Comparison of ENCODE assay signal across 10 cellular contexts in the genomic region with DNA sequence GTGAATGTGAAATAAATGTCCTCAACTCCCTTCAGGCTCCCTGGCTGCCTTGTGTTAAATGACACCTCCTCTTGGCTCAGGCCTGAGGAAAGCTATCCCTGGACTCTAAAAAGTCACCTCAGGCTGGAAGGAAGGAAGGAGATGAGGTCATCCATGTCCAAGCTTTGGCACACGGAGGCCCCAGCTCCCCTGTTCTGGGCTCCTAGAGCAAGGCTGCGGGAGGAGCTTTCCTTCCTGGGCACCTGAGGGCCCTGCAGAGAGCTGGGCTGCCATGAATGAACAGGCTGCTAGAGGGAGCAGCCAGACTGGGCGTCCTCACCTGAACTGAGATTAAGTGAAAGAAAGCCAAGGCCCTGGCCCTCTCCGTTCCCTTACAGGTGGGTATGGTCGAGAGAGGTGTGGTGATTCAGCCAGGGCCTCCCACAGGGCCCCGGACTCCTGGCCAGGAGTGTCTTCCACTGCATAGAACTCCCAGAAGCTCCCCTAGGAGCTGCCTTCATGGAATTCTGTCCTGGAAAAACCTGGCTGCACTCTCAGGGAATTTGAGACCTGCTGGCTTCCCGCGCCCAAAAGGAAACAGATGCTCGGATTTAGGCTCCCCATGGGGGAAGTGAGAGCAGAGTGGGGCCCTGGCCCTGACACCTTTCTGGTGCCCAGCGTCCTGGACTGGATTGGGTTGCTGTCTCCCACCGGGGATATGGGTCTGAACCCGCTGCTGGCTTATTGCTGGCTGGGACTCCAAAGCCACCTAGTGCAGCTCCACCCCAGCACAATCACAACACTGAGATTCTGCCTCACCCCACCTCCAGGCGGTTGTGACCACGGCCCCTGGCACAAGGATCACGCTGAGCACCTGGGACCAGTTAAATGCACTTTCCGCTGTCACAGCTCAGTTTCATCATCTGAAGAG. TPM values are rescaled to one million over a fixed set of nuclear protein-coding genes. Genes with fewer than 3 reads are reported as not detected.
DNase-seq lines count a peak whose midpoint lies in the region; ATAC-seq and TF ChIP-seq lines count a peak whose summit lies in the region.
"Had no signal": no experiment of that assay in that cellular context is flagged by ENCODE, and none has a peak within 500 bp of the region (broad histone marks: within the 10 kb centered on the region; RNA-seq: fewer than 3 reads in every experiment).

No MANE protein-coding gene starts in this region.

- peaks cover 7 to 10% of the 10 kb centered on the region in 2 experiments; a peak in 3 of 4 replicates for H3K36me3 ChIP-seq in HCT116 (ENCODE audit: control insufficient read depth in 1 of 2, insufficient read depth in 2 of 2, low read length in 2 of 2)

- no peak overlapping the region for H3K4me2 ChIP-seq in HCT116 (ENCODE audit: low read length)

- intact Hi-C loops in HCT116 (cut with micrococcal nuclease) (no loop called here), Right ventricle myocardium superior (cut with DNase I) (no loop called here), sciatic nerve (cut with DNase I) (no loop called here), head of caudate nucleus (cut with DNase I) (no loop called here)

- no peak for TF ChIP-seq POLR2A in HCT116 (IDR thresholded peaks at IDR 0.05; ENCODE audit: borderline replicate concordance, extremely low read depth, insufficient read depth, insufficient read length)

- H3K9me3 ChIP-seq in HCT116 (ENCODE audit: control insufficient read depth in 1 of 2, insufficient read depth in 1 of 2, low read depth in 1 of 2, low read length in 2 of 2) (no peaks in the 10 kb centered on the region), T-helper 17 cell (ENCODE audit: control insufficient read depth, low read length, poor library complexity, severe bottlenecking) (no peaks in the 10 kb centered on the region)

- H2AFZ ChIP-seq in HCT116 (ENCODE audit: low read depth, low read length, poor library complexity, severe bottlenecking): no peak overlapping the region

- no peaks in the 10 kb centered on the region for H3K27me3 Mint-ChIP-seq in T-helper 17 cell
- H3K27me3 Mint-ChIP-seq: natural killer cell treated with Interleukin-12 subunit alpha and Interleukin-12 subunit beta and Interleukin-15 and Interleukin-18, amount 100 ng/mL, for 72 hours had no signal

- TF ChIP-seq CTCF in HCT116 (IDR thresholded peaks at IDR 0.05 in 2 of 3, conservative IDR thresholded peaks at IDR 0.05 in 1 of 3; ENCODE audit: borderline replicate concordance in 1 of 3, insufficient read depth in 1 of 3, low read depth in 2 of 3, low read length in 2 of 3): no peak

- RAD21 ChIA-PET in HCT116 (lab: Charles Lee; ENCODE audit: low non-redundant PET in 1 of 2, low total read pairs in 2 of 2, uncharacterized antibody in 2 of 2, unreplicated experiment in 2 of 2): no interaction called here

- H3K9me2 ChIP-seq in HCT116 (ENCODE audit: insufficient read depth): no peaks in the 10 kb centered on the region

- no peak overlapping the region for H3K9ac ChIP-seq in HCT116 (ENCODE audit: low read length)

- H3K79me2 ChIP-seq in HCT116 (ENCODE audit: insufficient read depth, low read length): no peaks in the 10 kb centered on the region

- H4K20me1 ChIP-seq in HCT116 (ENCODE audit: insufficient read depth): no peaks in the 10 kb centered on the region

- peaks cover 4% of the 10 kb centered on the region for H3K4me1 Mint-ChIP-seq in T-helper 17 cell

- POLR2A ChIA-PET in HCT116 (lab: Charles Lee): no interaction called here

- H3K27ac Mint-ChIP-seq in T-helper 17 cell: peak overlapping the region; percentile 16
- H3K27ac Mint-ChIP-seq: natural killer cell treated with Interleukin-12 subunit alpha and Interleukin-12 subunit beta and Interleukin-15 and Interleukin-18, amount 100 ng/mL, for 72 hours had no signal

- CTCF ChIA-PET in HCT116 (lab: Charles Lee): no interaction called here

- ATAC-seq in HCT116: peak; percentile 52
- ATAC-seq in T-helper 17 cell: peak; percentile 8
- ATAC-seq in Right ventricle myocardium superior (ENCODE audit: poor library complexity): peak; percentile 3
- ATAC-seq in sciatic nerve: peak; percentile 19
- ATAC-seq: natural killer cell treated with Interleukin-12 subunit alpha and Interleukin-12 subunit beta and Interleukin-15 and Interleukin-18, amount 100 ng/mL, for 72 hours had no signal

- peaks cover 9% of the 10 kb centered on the region for H3K36me3 Mint-ChIP-seq in T-helper 17 cell (ENCODE audit: low read depth)

- no peaks in the 10 kb centered on the region for H3K27me3 ChIP-seq in HCT116 (ENCODE audit: insufficient read depth, low read length)

- no peak overlapping the region for H3K4me3 Mint-ChIP-seq in T-helper 17 cell
- H3K4me3 Mint-ChIP-seq: natural killer cell treated with Interleukin-12 subunit alpha and Interleukin-12 subunit beta and Interleukin-15 and Interleukin-18, amount 100 ng/mL, for 72 hours had no signal

- BruUV-seq in HCT116 (replicated peaks; lab: Mats Ljungman, UMichigan): no TSS peak

- no peak overlapping the region for H3K4me3 ChIP-seq in HCT116 (replicated peaks in 1 of 2; ENCODE audit: low read depth in 1 of 2, low read length in 2 of 2)

- DNase-seq in HCT116 (ENCODE audit: low read depth, low spot score) (no peak), T-helper 17 cell (no peak), Right ventricle myocardium superior (no peak), sciatic nerve (ENCODE audit: low spot score) (no peak), head of caudate nucleus (no peak), NCI-H1048 (lab: John Stamatoyannopoulos, UW) (no peak), Ammon's horn (ENCODE audit: low spot score) (no peak)
- DNase-seq: NCI-H1694 had no signal

- no peak overlapping the region for H3K27ac ChIP-seq in HCT116 (ENCODE audit: low read depth, low read length)

- no peak for TF ChIP-seq RAD21 in HCT116 (IDR thresholded peaks at IDR 0.05; ENCODE audit: low read depth)

- no peaks in the 10 kb centered on the region for H3K4me1 ChIP-seq in HCT116 (ENCODE audit: control insufficient read depth in 1 of 2, insufficient read depth in 2 of 2, low read length in 2 of 2)

TF ChIP-seq in HCT116, 20 proteins besides CTCF, POLR2A, EP300 and RAD21 (continues in another document):
- no peak for TF ChIP-seq EZH2 (IDR thresholded peaks at IDR 0.05)
- TF ChIP-seq POLR2AphosphoS5 (IDR thresholded peaks at IDR 0.05; ENCODE audit: low read depth, low read length): no peak
- TF ChIP-seq SRF (IDR thresholded peaks at IDR 0.05; ENCODE audit: low read depth): no peak
- no peak for TF ChIP-seq CEBPB (IDR thresholded peaks at IDR 0.05; ENCODE audit: low read depth)
- TF ChIP-seq ELF1 (IDR thresholded peaks at IDR 0.05; ENCODE audit: borderline replicate concordance, low read depth): no peak
- TF ChIP-seq SP1 (IDR thresholded peaks at IDR 0.05; ENCODE audit: low read depth): no peak
- no peak for TF ChIP-seq TCF7L2 (IDR thresholded peaks at IDR 0.05; ENCODE audit: borderline replicate concordance, extremely low read depth, insufficient read depth, insufficient read length)
- no peak for TF ChIP-seq EZH2phosphoT487 (IDR thresholded peaks at IDR 0.05; ENCODE audit: borderline replicate concordance)
- no peak for TF ChIP-seq JUND (IDR thresholded peaks at IDR 0.05)
- no peak for TF ChIP-seq EGR1 (IDR thresholded peaks at IDR 0.05; ENCODE audit: low read depth)
- TF ChIP-seq CBX3 (IDR thresholded peaks at IDR 0.05; ENCODE audit: low read depth): no peak
- no peak for TF ChIP-seq ZBTB33 (IDR thresholded peaks at IDR 0.05; ENCODE audit: extremely low read depth, insufficient replicate concordance, low read length)

RNA-seq across cellular contexts. Expression of gene MYBPC3, which starts 22.2 kb away (rescaled TPM):
- 0.25 TPM for total RNA-seq in HCT116 (2021; ENCODE audit: unreplicated experiment)
- polyA plus RNA-seq in HCT116 (2012): 0.12 and 0.18 TPM in 2 replicates
- total RNA-seq in T-helper 17 cell: under 1 TPM in 1 of 2 donors, not detected in 1; 0.10 TPM
- total RNA-seq in Right ventricle myocardium superior: 2,568 TPM
- 0.53 TPM for total RNA-seq in sciatic nerve
- total RNA-seq: fibroblast of lung; natural killer cell treated with Interleukin-12 subunit alpha and Interleukin-12 subunit beta and Interleukin-15 and Interleukin-18, amount 100 ng/mL, for 72 hours had no signal
- polyA plus RNA-seq: fibroblast of lung had no signal

RNA-seq across cellular contexts. Expression of gene SPI1, which starts 48.1 kb away (rescaled TPM):
- total RNA-seq in HCT116 (2021; ENCODE audit: unreplicated experiment) (0.32 TPM), T-helper 17 cell (10 to 100 TPM in 1 of 2 donors, 1 to 10 TPM in 1; 4.9 to 14.9 TPM), Right ventricle myocardium superior (11.1 TPM), sciatic nerve (47.0 TPM)
- not detected in 2 replicates for polyA plus RNA-seq in HCT116 (2012)
- total RNA-seq: fibroblast of lung had no signal
- polyA plus RNA-seq: fibroblast of lung had no signal

Comparison
In these comparisons a context has a peak if more than half of its experiments do, and no peak if none do; other contexts are left out.
1. RNA of gene MYBPC3, which starts 22.2 kb away (total RNA-seq): 2,568 TPM in Right ventricle myocardium superior (single experiment); 0.53 TPM in sciatic nerve (single experiment), 0.25 TPM in HCT116 (single experiment) and 0.10 TPM in T-helper 17 cell; every median in the first group is over 1,000 times any median in the second.
2. Peak in every context shown above with its lines, with median percentiles within 50 percentile points of each other: ATAC-seq.